ENCODE assay signal across 15 cellular contexts in genomic region chr2:153595939-153596338, GRCh38.
DNase-seq lines count a peak whose midpoint lies in the region; ATAC-seq, FAIRE-seq and TF ChIP-seq lines count a peak whose summit lies in the region.
"Had no signal": no experiment of that assay in that cellular context is flagged by ENCODE, and none has a peak within 500 bp of the region (broad histone marks: within the 10 kb centered on the region; RNA-seq: fewer than 3 reads in every experiment).

No MANE protein-coding gene starts in this region.

- TF ChIP-seq CTCF in Calu3 (IDR thresholded peaks at IDR 0.05; ENCODE audit: unreplicated experiment) (no peak), H1 (IDR thresholded peaks at IDR 0.05; ENCODE audit: control extremely low read depth in 1 of 3, insufficient read depth in 1 of 3, low read depth in 1 of 3, low read length in 3 of 3) (no peak)

- no peak overlapping the region for H3K9ac ChIP-seq in H1 (replicated peaks in 1 of 4; ENCODE audit: extremely low read depth in 1 of 4, low read depth in 3 of 4, low read length in 3 of 4)

- intact Hi-C loops in Calu3 (cut with micrococcal nuclease; ENCODE audit: unreplicated experiment) = no loop called here

- no peak overlapping the region for H3K18ac ChIP-seq in H1 (ENCODE audit: extremely low read depth, low read length)

- CTCF ChIA-PET in Calu3 (lab: Charles Lee) = interaction anchor here (0.5 kb wide), 1 partner anchor 657 kb away, joined by 3 read pairs; no protein-coding TSS in a partner anchor
- CTCF ChIA-PET in H1 (lab: Charles Lee; ENCODE audit: partially characterized antibody) = interaction anchor here (0.8 to 0.9 kb wide), 2 partner anchors 26 to 48 kb away, joined by 3 read pairs; no protein-coding TSS in a partner anchor

- H3K79me2 ChIP-seq in H1 (ENCODE audit: control insufficient read depth in 1 of 2, insufficient read depth in 2 of 2, low read length in 2 of 2) = no peaks in the 10 kb centered on the region

- no peak overlapping the region for H3K4me2 ChIP-seq in H1 (ENCODE audit: insufficient read depth in 1 of 2, low read depth in 2 of 2, low read length in 2 of 2)

- H2BK12ac ChIP-seq in H1 (ENCODE audit: low read depth, low read length) = no peak overlapping the region

- peaks cover 17% of the 10 kb centered on the region for H3K36me3 Mint-ChIP-seq in Calu3 (ENCODE audit: insufficient read depth, unreplicated experiment)

- ATAC-seq in HG03460 (IDR thresholded peaks at IDR 0.05; ENCODE audit: unreplicated experiment) = no peak
- no peak for ATAC-seq in stimulated activated naive CD8-positive, alpha-beta T cell treated with anti-CD3 and anti-CD28 coated beads, Interleukin-15, Interleukin-2, amounts not matched to agents 100 U/mL and 50 U/mL, for 24 hours
- no peak for ATAC-seq in GM18873 (IDR thresholded peaks at IDR 0.05; ENCODE audit: low FRiP score, unreplicated experiment)

- no peaks in the 10 kb centered on the region for H3K79me1 ChIP-seq in H1 (ENCODE audit: low read depth, low read length)

- peak overlapping the region; percentile 91; the same call in 1 of the 2 replicates for H2AFZ ChIP-seq in H1 (ENCODE audit: low read length)

- H2BK120ac ChIP-seq in H1 (replicated peaks; ENCODE audit: low read depth, low read length) = no peak overlapping the region

- no peak overlapping the region for H2BK5ac ChIP-seq in H1 (ENCODE audit: low read depth, low read length)

- H3K23ac ChIP-seq in H1 (ENCODE audit: insufficient read length) = no peak overlapping the region

- no peak overlapping the region for H4K91ac ChIP-seq in H1 (replicated peaks; ENCODE audit: insufficient read length, low read length)

- H2AK5ac ChIP-seq in H1 (ENCODE audit: low read depth, low read length) = no peak overlapping the region

- H3K4ac ChIP-seq in H1 (replicated peaks; ENCODE audit: insufficient read length, low read depth, low read length) = no peak overlapping the region

- no TSS peak for BruUV-seq in Calu3 (replicated peaks; lab: Mats Ljungman, UMichigan)

- H3K9me3 Mint-ChIP-seq in Calu3 (ENCODE audit: low read depth, unreplicated experiment) = peaks cover 5% of the 10 kb centered on the region

- no peak overlapping the region for H3K14ac ChIP-seq in H1 (ENCODE audit: insufficient read length)

- no peaks in the 10 kb centered on the region for H3K23me2 ChIP-seq in H1 (ENCODE audit: low read depth, low read length)

- no peak overlapping the region for H3K4me3 ChIP-seq in H1 (ENCODE audit: extremely low read depth in 1 of 4, insufficient read depth in 2 of 4, low read depth in 3 of 4, low read length in 4 of 4)
- H3K4me3 ChIP-seq: ascending aorta, lung, SJSA1 had no signal

- no peak overlapping the region for H4K5ac ChIP-seq in H1 (ENCODE audit: insufficient read length, low read depth, low read length)

- peaks cover 16% of the 10 kb centered on the region for H3K4me1 Mint-ChIP-seq in Calu3 (ENCODE audit: low read depth, unreplicated experiment)
- H3K4me1 Mint-ChIP-seq: activated B cell treated with CpG ODN at 0.5 μM for 24 hours had no signal

- no peaks in the 10 kb centered on the region for H3K27me3 ChIP-seq in H1 (replicated peaks in 1 of 4; ENCODE audit: control insufficient read depth in 3 of 4, extremely low read depth in 1 of 4, insufficient read depth in 3 of 4, low read length in 3 of 4)
- H3K27me3 ChIP-seq: ascending aorta, SJSA1 had no signal

- peaks cover 0 to 3% of the 10 kb centered on the region in 2 experiments; a peak in 1 of 4 replicates for H3K9me3 ChIP-seq in H1 (ENCODE audit: insufficient read depth in 2 of 2, low read depth in 1 of 2, low read length in 1 of 2)
- H3K9me3 ChIP-seq: ascending aorta, SJSA1 had no signal

- H3K4me1 ChIP-seq in H1 (replicated peaks in 1 of 4; ENCODE audit: control insufficient read depth in 3 of 4, insufficient read depth in 4 of 4, low read length in 3 of 4) = peaks cover 0 to 3% (median 0%) of the 10 kb centered on the region in 4 experiments; a peak in 2 of 7 replicates
- H3K4me1 ChIP-seq: ascending aorta, SJSA1 had no signal

- DNase-seq in Calu3 (peak; percentile 53), NAMALWA (ENCODE audit: low spot score) (peak; percentile 7), NCI-H748 (lab: John Stamatoyannopoulos, UW; ENCODE audit: unreplicated experiment) (peak; percentile 87), H1 (ENCODE audit: low read depth in 1 of 2, low spot score in 2 of 2) (no peak), anterior cingulate cortex (lab: John Stamatoyannopoulos, UW) (no peak)
- no peak for DNase-seq in stimulated activated naive CD8-positive, alpha-beta T cell treated with anti-CD3 and anti-CD28 coated beads, Interleukin-15, Interleukin-2, amounts not matched to agents 100 U/mL and 50 U/mL, for 24 hours
- DNase-seq: activated B cell treated with CpG ODN at 0.5 μM for 24 hours; activated T-cell treated with anti-CD3 and anti-CD28 coated beads, Interleukin-2, amount 50 U/mL, for 24 hours; nucleus accumbens had no signal

- no peak overlapping the region for H2BK15ac ChIP-seq in H1 (ENCODE audit: low read length)

- no peak overlapping the region for H3K56ac ChIP-seq in H1 (replicated peaks; ENCODE audit: insufficient read length, low read depth, low read length)

- H2BK20ac ChIP-seq in H1 (ENCODE audit: low read length) = no peak overlapping the region

- FAIRE-seq in H1 (lab: Jason Lieb, UNC) = no peak

- H3K4me3 Mint-ChIP-seq in Calu3 (ENCODE audit: low read depth, unreplicated experiment) = no peak overlapping the region
- H3K4me3 Mint-ChIP-seq: activated B cell treated with CpG ODN at 0.5 μM for 24 hours; activated T-cell treated with anti-CD3 and anti-CD28 coated beads, Interleukin-2, amount 50 U/mL, for 24 hours had no signal

- TF ChIP-seq RAD21 in H1 (IDR thresholded peaks at IDR 0.05 in 1 of 2, conservative IDR thresholded peaks at IDR 0.05 in 1 of 2; ENCODE audit: low read depth in 2 of 2, low read length in 2 of 2) = no peak

- POLR2A ChIA-PET in H1 (lab: Charles Lee; ENCODE audit: partially characterized antibody) = no interaction called here

- no peaks in the 10 kb centered on the region for H4K20me1 ChIP-seq in H1 (replicated peaks in 1 of 2; ENCODE audit: control insufficient read depth in 1 of 2, insufficient read depth in 2 of 2, low read length in 2 of 2)

- TF ChIP-seq POLR2A in H1 (IDR thresholded peaks at IDR 0.05; ENCODE audit: control extremely low read depth in 1 of 2, low read depth in 2 of 2, low read length in 2 of 2) = no peak

- H4K8ac ChIP-seq in H1 (ENCODE audit: extremely low read depth, insufficient read depth, low read length) = no peak overlapping the region

- no peaks in the 10 kb centered on the region for H3K27me3 Mint-ChIP-seq in Calu3 (ENCODE audit: unreplicated experiment)
- H3K27me3 Mint-ChIP-seq: activated B cell treated with CpG ODN at 0.5 μM for 24 hours; activated T-cell treated with anti-CD3 and anti-CD28 coated beads, Interleukin-2, amount 50 U/mL, for 24 hours had no signal

- H3K36me3 ChIP-seq in H1 (ENCODE audit: control insufficient read depth in 2 of 4, insufficient read depth in 4 of 4, low read length in 3 of 4) = no peaks in the 10 kb centered on the region
- H3K36me3 ChIP-seq: ascending aorta, SJSA1 had no signal

- H3K27ac Mint-ChIP-seq in Calu3 (ENCODE audit: unreplicated experiment) = no peak overlapping the region
- H3K27ac Mint-ChIP-seq: activated B cell treated with CpG ODN at 0.5 μM for 24 hours; activated T-cell treated with anti-CD3 and anti-CD28 coated beads, Interleukin-2, amount 50 U/mL, for 24 hours had no signal

- TF ChIP-seq EP300 in H1 (IDR thresholded peaks at IDR 0.05; ENCODE audit: borderline replicate concordance in 1 of 2, low read depth in 2 of 2, low read length in 2 of 2) = no peak

- no peak overlapping the region for H3K27ac ChIP-seq in H1 (ENCODE audit: low read depth, low read length)
- H3K27ac ChIP-seq: ascending aorta, HL-60, SJSA1 had no signal

TF ChIP-seq in H1, 55 proteins besides CTCF, POLR2A, EP300 and RAD21 (continues in another document):
- TF ChIP-seq ATF3 (IDR thresholded peaks at IDR 0.05; ENCODE audit: insufficient read depth, low read depth, low read length) (no peak), POLR2AphosphoS5 (IDR thresholded peaks at IDR 0.05; ENCODE audit: low read depth, low read length) (no peak), NANOG (IDR thresholded peaks at IDR 0.05; ENCODE audit: insufficient read depth, low read depth, low read length, poor library complexity, severe bottlenecking) (no peak), PHF8 (conservative IDR thresholded peaks at IDR 0.05; ENCODE audit: low read depth, low read length) (no peak), MAX (IDR thresholded peaks at IDR 0.05) (no peak), SRF (IDR thresholded peaks at IDR 0.05; ENCODE audit: low read depth, low read length) (no peak), E2F6 (IDR thresholded peaks at IDR 0.05) (no peak), KDM5A (IDR thresholded peaks at IDR 0.05; ENCODE audit: low read length) (no peak), POU5F1 (IDR thresholded peaks at IDR 0.05; ENCODE audit: low read depth, low read length) (no peak), BRCA1 (IDR thresholded peaks at IDR 0.05; ENCODE audit: low read depth, low read length) (no peak), SP2 (IDR thresholded peaks at IDR 0.05; ENCODE audit: low read length) (no peak), TCF12 (IDR thresholded peaks at IDR 0.05; ENCODE audit: low read depth, low read length) (no peak), GTF2F1 (IDR thresholded peaks at IDR 0.05; ENCODE audit: borderline replicate concordance, low read depth, low read length) (no peak), CTBP2 (IDR thresholded peaks at IDR 0.05; ENCODE audit: borderline replicate concordance, insufficient read depth, insufficient read length, low read length) (no peak), SAP30 (IDR thresholded peaks at IDR 0.05; ENCODE audit: insufficient read depth, insufficient replicate concordance, low read length) (no peak), SUZ12 (IDR thresholded peaks at IDR 0.05; ENCODE audit: low read length) (no peak), ASH2L (IDR thresholded peaks at IDR 0.05; ENCODE audit: low read length) (no peak), ZNF274 (IDR thresholded peaks at IDR 0.05; ENCODE audit: borderline replicate concordance, extremely low read depth, low read length) (no peak), SP4 (IDR thresholded peaks at IDR 0.05; ENCODE audit: low read length) (no peak)

Comparison
In these comparisons a context has a peak if more than half of its experiments do, and no peak if none do; other contexts are left out.
1. DNase-seq: peak in Calu3 (single experiment), NAMALWA (single experiment) and NCI-H748 (single experiment); none in H1 (0 of 2), anterior cingulate cortex (0 of 58) and stimulated activated naive CD8-positive, alpha-beta T cell treated with anti-CD3 and anti-CD28 coated beads, Interleukin-15, Interleukin-2, amounts not matched to agents 100 U/mL and 50 U/mL, for 24 hours (single experiment).